In genomic region chr9:5631021-5631420, GRCh38 we compare ENCODE assay signal across 1 cellular context.
TF ChIP-seq lines count a peak whose summit lies in the region.

No MANE protein-coding gene starts in this region.

TF ChIP-seq in WTC11, 78 proteins besides CTCF, POLR2A, EP300 and RAD21 (continued from another document):
- TF ChIP-seq HMGXB4 (CRISPR knock-in tag; IDR thresholded peaks at IDR 0.05) (no peak), NR3C1 (CRISPR knock-in tag; conservative IDR thresholded peaks at IDR 0.05; ENCODE audit: low read depth) (no peak), ZNF423 (CRISPR knock-in tag; IDR thresholded peaks at IDR 0.05) (no peak)
